1 cellular context compared by ENCODE assay signal in genomic region chr10:46022978-46023702, GRCh38.
TF ChIP-seq lines count a peak whose summit lies in the region.

No MANE protein-coding gene starts in this region.

TF ChIP-seq in HEK293, 187 proteins besides CTCF, POLR2A, EP300 and RAD21 (continued from another document and continues in another):
- TF ChIP-seq BCL6B (tag by site-specific recombination; IDR thresholded peaks at IDR 0.05) (peak; percentile 89), ZBTB48 (tag by site-specific recombination; IDR thresholded peaks at IDR 0.05) (peak; percentile 94), ZNF514 (tag by site-specific recombination; IDR thresholded peaks at IDR 0.05) (no peak), ZNF24 (tag by site-specific recombination; IDR thresholded peaks at IDR 0.05) (no peak), ZNF701 (tag by site-specific recombination; IDR thresholded peaks at IDR 0.05) (no peak), HOXA7 (CRISPR knock-in tag; IDR thresholded peaks at IDR 0.05; ENCODE audit: borderline replicate concordance) (no peak), ZNF843 (tag by site-specific recombination; IDR thresholded peaks at IDR 0.05) (peak; percentile 38; the same call in 1 of the 2 replicates), ZNF521 (tag by site-specific recombination; IDR thresholded peaks at IDR 0.05) (no peak), SP2 (tag by site-specific recombination; IDR thresholded peaks at IDR 0.05) (peak; percentile 89), SP3 (tag by site-specific recombination; IDR thresholded peaks at IDR 0.05) (peak; percentile 67), KLF17 (tag by site-specific recombination; IDR thresholded peaks at IDR 0.05) (0 out of 2 replicates have a peak, but pooled peaks have one; percentile 14), ZNF660 (tag by site-specific recombination; IDR thresholded peaks at IDR 0.05) (0 out of 2 replicates have a peak, but pooled peaks have one; percentile 13), ZNF529 (tag by site-specific recombination; IDR thresholded peaks at IDR 0.05; ENCODE audit: insufficient replicate concordance) (no peak), ZNF19 (tag by site-specific recombination; IDR thresholded peaks at IDR 0.05; ENCODE audit: low read depth) (no peak), ZNF16 (tag by site-specific recombination; IDR thresholded peaks at IDR 0.05; ENCODE audit: low read depth) (no peak), ZNF423 (tag by site-specific recombination; IDR thresholded peaks at IDR 0.05) (peak; percentile 98), ZNF837 (tag by site-specific recombination; IDR thresholded peaks at IDR 0.05) (no peak), PRDM1 (tag by site-specific recombination; IDR thresholded peaks at IDR 0.05) (peak; percentile 73), ZNF600 (tag by site-specific recombination; IDR thresholded peaks at IDR 0.05) (peak; percentile 80), ZNF239 (tag by site-specific recombination; IDR thresholded peaks at IDR 0.05) (no peak), ZNF133 (tag by site-specific recombination; IDR thresholded peaks at IDR 0.05) (no peak), ZNF623 (tag by site-specific recombination; IDR thresholded peaks at IDR 0.05) (no peak), KLF10 (tag by site-specific recombination; IDR thresholded peaks at IDR 0.05) (no peak), ZNF785 (tag by site-specific recombination; IDR thresholded peaks at IDR 0.05) (no peak), EGR2 (tag by site-specific recombination; IDR thresholded peaks at IDR 0.05; ENCODE audit: low read depth) (peak; percentile 80), ZNF610 (tag by site-specific recombination; IDR thresholded peaks at IDR 0.05; ENCODE audit: borderline replicate concordance) (peak; percentile 32; the same call in 1 of the 2 replicates), ZEB2 (tag by site-specific recombination; IDR thresholded peaks at IDR 0.05) (peak; percentile 78; the same call in 1 of the 2 replicates), ZNF23 (tag by site-specific recombination; IDR thresholded peaks at IDR 0.05; ENCODE audit: borderline replicate concordance) (no peak), KLF9 (tag by site-specific recombination; IDR thresholded peaks at IDR 0.05; ENCODE audit: low read depth) (peak; percentile 72), ZNF404 (tag by site-specific recombination; IDR thresholded peaks at IDR 0.05) (no peak), ZNF561 (tag by site-specific recombination; IDR thresholded peaks at IDR 0.05; ENCODE audit: borderline replicate concordance) (no peak), IKZF3 (tag by site-specific recombination; IDR thresholded peaks at IDR 0.05) (peak; percentile 46), ZNF670 (tag by site-specific recombination; IDR thresholded peaks at IDR 0.05; ENCODE audit: low read depth) (no peak), ZBTB17 (tag by site-specific recombination; IDR thresholded peaks at IDR 0.05) (peak; percentile 71), KLF8 (tag by site-specific recombination; IDR thresholded peaks at IDR 0.05) (peak; percentile 71; the same call in 1 of the 2 replicates)
- TF ChIP-seq, protein P1, sequence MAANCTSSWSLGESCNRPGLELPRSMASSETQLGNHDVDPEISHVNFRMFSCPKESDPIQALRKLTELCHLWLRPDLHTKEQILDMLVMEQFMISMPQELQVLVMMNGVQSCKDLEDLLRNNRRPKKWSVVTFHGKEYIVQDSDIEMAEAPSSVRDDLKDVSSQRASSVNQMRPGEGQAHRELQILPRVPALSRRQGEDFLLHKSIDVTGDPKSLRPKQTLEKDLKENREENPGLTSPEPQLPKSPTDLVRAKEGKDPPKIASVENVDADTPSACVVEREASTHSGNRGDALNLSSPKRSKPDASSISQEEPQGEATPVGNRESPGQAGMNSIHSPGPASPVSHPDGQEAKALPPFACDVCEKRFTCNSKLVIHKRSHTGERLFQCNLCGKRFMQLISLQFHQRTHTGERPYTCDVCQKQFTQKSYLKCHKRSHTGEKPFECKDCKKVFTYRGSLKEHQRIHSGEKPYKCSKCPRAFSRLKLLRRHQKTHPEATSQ (tag by site-specific recombination; IDR thresholded peaks at IDR 0.05) = no peak
- TF ChIP-seq, protein P2, sequence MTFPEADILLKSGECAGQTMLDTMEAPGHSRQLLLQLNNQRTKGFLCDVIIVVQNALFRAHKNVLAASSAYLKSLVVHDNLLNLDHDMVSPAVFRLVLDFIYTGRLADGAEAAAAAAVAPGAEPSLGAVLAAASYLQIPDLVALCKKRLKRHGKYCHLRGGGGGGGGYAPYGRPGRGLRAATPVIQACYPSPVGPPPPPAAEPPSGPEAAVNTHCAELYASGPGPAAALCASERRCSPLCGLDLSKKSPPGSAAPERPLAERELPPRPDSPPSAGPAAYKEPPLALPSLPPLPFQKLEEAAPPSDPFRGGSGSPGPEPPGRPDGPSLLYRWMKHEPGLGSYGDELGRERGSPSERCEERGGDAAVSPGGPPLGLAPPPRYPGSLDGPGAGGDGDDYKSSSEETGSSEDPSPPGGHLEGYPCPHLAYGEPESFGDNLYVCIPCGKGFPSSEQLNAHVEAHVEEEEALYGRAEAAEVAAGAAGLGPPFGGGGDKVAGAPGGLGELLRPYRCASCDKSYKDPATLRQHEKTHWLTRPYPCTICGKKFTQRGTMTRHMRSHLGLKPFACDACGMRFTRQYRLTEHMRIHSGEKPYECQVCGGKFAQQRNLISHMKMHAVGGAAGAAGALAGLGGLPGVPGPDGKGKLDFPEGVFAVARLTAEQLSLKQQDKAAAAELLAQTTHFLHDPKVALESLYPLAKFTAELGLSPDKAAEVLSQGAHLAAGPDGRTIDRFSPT (tag by site-specific recombination; IDR thresholded peaks at IDR 0.05) = peak; percentile 92; the same call in 1 of the 2 replicates
- TF ChIP-seq, protein P3, sequence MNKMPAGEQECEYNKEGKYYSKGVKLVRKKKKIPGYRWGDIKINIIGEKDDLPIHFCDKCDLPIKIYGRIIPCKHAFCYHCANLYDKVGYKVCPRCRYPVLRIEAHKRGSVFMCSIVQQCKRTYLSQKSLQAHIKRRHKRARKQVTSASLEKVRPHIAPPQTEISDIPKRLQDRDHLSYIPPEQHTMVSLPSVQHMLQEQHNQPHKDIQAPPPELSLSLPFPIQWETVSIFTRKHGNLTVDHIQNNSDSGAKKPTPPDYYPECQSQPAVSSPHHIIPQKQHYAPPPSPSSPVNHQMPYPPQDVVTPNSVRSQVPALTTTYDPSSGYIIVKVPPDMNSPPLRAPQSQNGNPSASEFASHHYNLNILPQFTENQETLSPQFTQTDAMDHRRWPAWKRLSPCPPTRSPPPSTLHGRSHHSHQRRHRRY (tag by site-specific recombination; IDR thresholded peaks at IDR 0.05) = no peak
- TF ChIP-seq, protein P4, sequence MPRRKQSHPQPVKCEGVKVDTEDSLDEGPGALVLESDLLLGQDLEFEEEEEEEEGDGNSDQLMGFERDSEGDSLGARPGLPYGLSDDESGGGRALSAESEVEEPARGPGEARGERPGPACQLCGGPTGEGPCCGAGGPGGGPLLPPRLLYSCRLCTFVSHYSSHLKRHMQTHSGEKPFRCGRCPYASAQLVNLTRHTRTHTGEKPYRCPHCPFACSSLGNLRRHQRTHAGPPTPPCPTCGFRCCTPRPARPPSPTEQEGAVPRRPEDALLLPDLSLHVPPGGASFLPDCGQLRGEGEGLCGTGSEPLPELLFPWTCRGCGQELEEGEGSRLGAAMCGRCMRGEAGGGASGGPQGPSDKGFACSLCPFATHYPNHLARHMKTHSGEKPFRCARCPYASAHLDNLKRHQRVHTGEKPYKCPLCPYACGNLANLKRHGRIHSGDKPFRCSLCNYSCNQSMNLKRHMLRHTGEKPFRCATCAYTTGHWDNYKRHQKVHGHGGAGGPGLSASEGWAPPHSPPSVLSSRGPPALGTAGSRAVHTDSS (tag by site-specific recombination; IDR thresholded peaks at IDR 0.05) = no peak
- TF ChIP-seq, protein P5, sequence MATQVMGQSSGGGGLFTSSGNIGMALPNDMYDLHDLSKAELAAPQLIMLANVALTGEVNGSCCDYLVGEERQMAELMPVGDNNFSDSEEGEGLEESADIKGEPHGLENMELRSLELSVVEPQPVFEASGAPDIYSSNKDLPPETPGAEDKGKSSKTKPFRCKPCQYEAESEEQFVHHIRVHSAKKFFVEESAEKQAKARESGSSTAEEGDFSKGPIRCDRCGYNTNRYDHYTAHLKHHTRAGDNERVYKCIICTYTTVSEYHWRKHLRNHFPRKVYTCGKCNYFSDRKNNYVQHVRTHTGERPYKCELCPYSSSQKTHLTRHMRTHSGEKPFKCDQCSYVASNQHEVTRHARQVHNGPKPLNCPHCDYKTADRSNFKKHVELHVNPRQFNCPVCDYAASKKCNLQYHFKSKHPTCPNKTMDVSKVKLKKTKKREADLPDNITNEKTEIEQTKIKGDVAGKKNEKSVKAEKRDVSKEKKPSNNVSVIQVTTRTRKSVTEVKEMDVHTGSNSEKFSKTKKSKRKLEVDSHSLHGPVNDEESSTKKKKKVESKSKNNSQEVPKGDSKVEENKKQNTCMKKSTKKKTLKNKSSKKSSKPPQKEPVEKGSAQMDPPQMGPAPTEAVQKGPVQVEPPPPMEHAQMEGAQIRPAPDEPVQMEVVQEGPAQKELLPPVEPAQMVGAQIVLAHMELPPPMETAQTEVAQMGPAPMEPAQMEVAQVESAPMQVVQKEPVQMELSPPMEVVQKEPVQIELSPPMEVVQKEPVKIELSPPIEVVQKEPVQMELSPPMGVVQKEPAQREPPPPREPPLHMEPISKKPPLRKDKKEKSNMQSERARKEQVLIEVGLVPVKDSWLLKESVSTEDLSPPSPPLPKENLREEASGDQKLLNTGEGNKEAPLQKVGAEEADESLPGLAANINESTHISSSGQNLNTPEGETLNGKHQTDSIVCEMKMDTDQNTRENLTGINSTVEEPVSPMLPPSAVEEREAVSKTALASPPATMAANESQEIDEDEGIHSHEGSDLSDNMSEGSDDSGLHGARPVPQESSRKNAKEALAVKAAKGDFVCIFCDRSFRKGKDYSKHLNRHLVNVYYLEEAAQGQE (tag by site-specific recombination; IDR thresholded peaks at IDR 0.05) = no peak
- TF ChIP-seq, protein P6, sequence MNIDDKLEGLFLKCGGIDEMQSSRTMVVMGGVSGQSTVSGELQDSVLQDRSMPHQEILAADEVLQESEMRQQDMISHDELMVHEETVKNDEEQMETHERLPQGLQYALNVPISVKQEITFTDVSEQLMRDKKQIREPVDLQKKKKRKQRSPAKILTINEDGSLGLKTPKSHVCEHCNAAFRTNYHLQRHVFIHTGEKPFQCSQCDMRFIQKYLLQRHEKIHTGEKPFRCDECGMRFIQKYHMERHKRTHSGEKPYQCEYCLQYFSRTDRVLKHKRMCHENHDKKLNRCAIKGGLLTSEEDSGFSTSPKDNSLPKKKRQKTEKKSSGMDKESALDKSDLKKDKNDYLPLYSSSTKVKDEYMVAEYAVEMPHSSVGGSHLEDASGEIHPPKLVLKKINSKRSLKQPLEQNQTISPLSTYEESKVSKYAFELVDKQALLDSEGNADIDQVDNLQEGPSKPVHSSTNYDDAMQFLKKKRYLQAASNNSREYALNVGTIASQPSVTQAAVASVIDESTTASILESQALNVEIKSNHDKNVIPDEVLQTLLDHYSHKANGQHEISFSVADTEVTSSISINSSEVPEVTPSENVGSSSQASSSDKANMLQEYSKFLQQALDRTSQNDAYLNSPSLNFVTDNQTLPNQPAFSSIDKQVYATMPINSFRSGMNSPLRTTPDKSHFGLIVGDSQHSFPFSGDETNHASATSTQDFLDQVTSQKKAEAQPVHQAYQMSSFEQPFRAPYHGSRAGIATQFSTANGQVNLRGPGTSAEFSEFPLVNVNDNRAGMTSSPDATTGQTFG (tag by site-specific recombination; IDR thresholded peaks at IDR 0.05; ENCODE audit: borderline replicate concordance) = no peak
- TF ChIP-seq, protein P7, sequence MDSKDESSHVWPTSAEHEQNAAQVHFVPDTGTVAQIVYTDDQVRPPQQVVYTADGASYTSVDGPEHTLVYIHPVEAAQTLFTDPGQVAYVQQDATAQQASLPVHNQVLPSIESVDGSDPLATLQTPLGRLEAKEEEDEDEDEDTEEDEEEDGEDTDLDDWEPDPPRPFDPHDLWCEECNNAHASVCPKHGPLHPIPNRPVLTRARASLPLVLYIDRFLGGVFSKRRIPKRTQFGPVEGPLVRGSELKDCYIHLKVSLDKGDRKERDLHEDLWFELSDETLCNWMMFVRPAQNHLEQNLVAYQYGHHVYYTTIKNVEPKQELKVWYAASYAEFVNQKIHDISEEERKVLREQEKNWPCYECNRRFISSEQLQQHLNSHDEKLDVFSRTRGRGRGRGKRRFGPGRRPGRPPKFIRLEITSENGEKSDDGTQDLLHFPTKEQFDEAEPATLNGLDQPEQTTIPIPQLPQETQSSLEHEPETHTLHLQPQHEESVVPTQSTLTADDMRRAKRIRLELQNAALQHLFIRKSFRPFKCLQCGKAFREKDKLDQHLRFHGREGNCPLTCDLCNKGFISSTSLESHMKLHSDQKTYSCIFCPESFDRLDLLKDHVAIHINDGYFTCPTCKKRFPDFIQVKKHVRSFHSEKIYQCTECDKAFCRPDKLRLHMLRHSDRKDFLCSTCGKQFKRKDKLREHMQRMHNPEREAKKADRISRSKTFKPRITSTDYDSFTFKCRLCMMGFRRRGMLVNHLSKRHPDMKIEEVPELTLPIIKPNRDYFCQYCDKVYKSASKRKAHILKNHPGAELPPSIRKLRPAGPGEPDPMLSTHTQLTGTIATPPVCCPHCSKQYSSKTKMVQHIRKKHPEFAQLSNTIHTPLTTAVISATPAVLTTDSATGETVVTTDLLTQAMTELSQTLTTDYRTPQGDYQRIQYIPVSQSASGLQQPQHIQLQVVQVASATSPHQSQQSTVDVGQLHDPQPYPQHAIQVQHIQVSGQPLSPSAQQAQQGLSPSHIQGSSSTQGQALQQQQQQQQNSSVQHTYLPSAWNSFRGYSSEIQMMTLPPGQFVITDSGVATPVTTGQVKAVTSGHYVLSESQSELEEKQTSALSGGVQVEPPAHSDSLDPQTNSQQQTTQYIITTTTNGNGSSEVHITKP (tag by site-specific recombination; IDR thresholded peaks at IDR 0.05) = peak; percentile 49
- TF ChIP-seq, protein P8, sequence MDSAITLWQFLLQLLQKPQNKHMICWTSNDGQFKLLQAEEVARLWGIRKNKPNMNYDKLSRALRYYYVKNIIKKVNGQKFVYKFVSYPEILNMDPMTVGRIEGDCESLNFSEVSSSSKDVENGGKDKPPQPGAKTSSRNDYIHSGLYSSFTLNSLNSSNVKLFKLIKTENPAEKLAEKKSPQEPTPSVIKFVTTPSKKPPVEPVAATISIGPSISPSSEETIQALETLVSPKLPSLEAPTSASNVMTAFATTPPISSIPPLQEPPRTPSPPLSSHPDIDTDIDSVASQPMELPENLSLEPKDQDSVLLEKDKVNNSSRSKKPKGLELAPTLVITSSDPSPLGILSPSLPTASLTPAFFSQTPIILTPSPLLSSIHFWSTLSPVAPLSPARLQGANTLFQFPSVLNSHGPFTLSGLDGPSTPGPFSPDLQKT (IDR thresholded peaks at IDR 0.05; ENCODE audit: borderline replicate concordance, low read depth, low read length) = no peak
